29 cellular contexts compared by ENCODE assay signal in genomic region chr11:134846776-134847722, GRCh38.
"Had no signal": no experiment of that assay in that cellular context is flagged by ENCODE, and none has a peak within 500 bp of the region (broad histone marks: within the 10 kb centered on the region; RNA-seq: fewer than 3 reads in every experiment).

No MANE protein-coding gene starts in this region.

- H3K4me3 Mint-ChIP-seq: activated B cell treated with CpG ODN at 0.5 μM for 24 hours; activated CD4-positive, alpha-beta memory T cell treated with anti-CD3 and anti-CD28 coated beads for 36 hours; activated naive CD8-positive, alpha-beta T cell; central memory CD8-positive, alpha-beta T cell; effector memory CD8-positive, alpha-beta T cell; immature natural killer cell; natural killer cell; stimulated activated naive B cell treated with anti-CD40 and anti-IgM and Interleukin-4, amounts not matched to agents 10 μg/mL and 1 μg/mL and 100 μg/mL, for 72 hours had no signal

- H3K27me3 ChIP-seq: ascending aorta had no signal

- H3K4me1 ChIP-seq: adrenal gland, ascending aorta, parathyroid adenoma, upper lobe of right lung had no signal

- DNase-seq: activated B cell treated with CpG ODN at 0.5 μM for 24 hours; activated CD4-positive, alpha-beta memory T cell treated with anti-CD3 and anti-CD28 coated beads for 36 hours; activated CD4-positive, alpha-beta T cell treated with anti-CD3 and anti-CD28 coated beads for 48 hours; activated gamma-delta T cell treated with Interleukin-2 at 50 U/mL for 16 hours; activated T-cell treated with anti-CD3 and anti-CD28 coated beads, Interleukin-2, amount 50 U/mL, for 1 hour; effector memory CD8-positive, alpha-beta T cell; glutamatergic neuron; immature natural killer cell; midbrain; natural killer cell; small intestine; stimulated activated CD4-positive, alpha-beta T cell treated with anti-CD3 and anti-CD28 coated beads, Interleukin-15, amount 100 ng/mL, for 24 hours; stimulated activated naive B cell treated with anti-CD40 and anti-IgM and Interleukin-4, amounts not matched to agents 10 μg/mL and 1 μg/mL and 100 μg/mL, for 72 hours; T-helper 1 cell; T-helper 9 cell; upper lobe of right lung had no signal

- H3K79me2 ChIP-seq: hepatocyte, parathyroid adenoma had no signal

- H3K4me3 ChIP-seq: adrenal gland, ascending aorta, hepatocyte, thoracic aorta, upper lobe of right lung had no signal

- H3K9ac ChIP-seq: parathyroid adenoma had no signal

- H3K27ac Mint-ChIP-seq: activated B cell treated with CpG ODN at 0.5 μM for 24 hours; activated CD4-positive, alpha-beta memory T cell treated with anti-CD3 and anti-CD28 coated beads for 36 hours; activated naive CD8-positive, alpha-beta T cell; effector memory CD8-positive, alpha-beta T cell; immature natural killer cell; natural killer cell; stimulated activated naive B cell treated with anti-CD40 and anti-IgM and Interleukin-4, amounts not matched to agents 10 μg/mL and 1 μg/mL and 100 μg/mL, for 72 hours had no signal

- ATAC-seq: effector memory CD8-positive, alpha-beta T cell; esophagus mucosa; left lobe of liver; natural killer cell; sciatic nerve; stimulated activated naive B cell treated with anti-CD40 and anti-IgM and Interleukin-4, amounts not matched to agents 10 μg/mL and 1 μg/mL and 100 μg/mL, for 72 hours; upper lobe of right lung had no signal

- H3K27me3 Mint-ChIP-seq: activated B cell treated with CpG ODN at 0.5 μM for 24 hours had no signal

- H3K9me3 ChIP-seq: adrenal gland, ascending aorta, thoracic aorta, upper lobe of right lung had no signal

- FAIRE-seq: colon, endothelial cell of umbilical vein, frontal cortex, small intestine had no signal

- H2AFZ ChIP-seq: hepatocyte, parathyroid adenoma had no signal

- H3K4me2 ChIP-seq: hepatocyte had no signal

- H3K36me3 ChIP-seq: adrenal gland, ascending aorta, thoracic aorta, upper lobe of right lung had no signal

- H3K27ac ChIP-seq: adrenal gland, ascending aorta, hepatocyte, parathyroid adenoma, thoracic aorta, upper lobe of right lung had no signal

- H3K4me1 Mint-ChIP-seq: activated B cell treated with CpG ODN at 0.5 μM for 24 hours; central memory CD8-positive, alpha-beta T cell; immature natural killer cell; natural killer cell; stimulated activated naive B cell treated with anti-CD40 and anti-IgM and Interleukin-4, amounts not matched to agents 10 μg/mL and 1 μg/mL and 100 μg/mL, for 72 hours had no signal

- H3K9me3 Mint-ChIP-seq: activated B cell treated with CpG ODN at 0.5 μM for 24 hours; activated CD4-positive, alpha-beta memory T cell treated with anti-CD3 and anti-CD28 coated beads for 36 hours; central memory CD8-positive, alpha-beta T cell; effector memory CD8-positive, alpha-beta T cell; natural killer cell had no signal

- H3K36me3 Mint-ChIP-seq: activated CD4-positive, alpha-beta memory T cell treated with anti-CD3 and anti-CD28 coated beads for 36 hours; activated naive CD8-positive, alpha-beta T cell; immature natural killer cell; natural killer cell; stimulated activated naive B cell treated with anti-CD40 and anti-IgM and Interleukin-4, amounts not matched to agents 10 μg/mL and 1 μg/mL and 100 μg/mL, for 72 hours had no signal
